In the genomic region with DNA sequence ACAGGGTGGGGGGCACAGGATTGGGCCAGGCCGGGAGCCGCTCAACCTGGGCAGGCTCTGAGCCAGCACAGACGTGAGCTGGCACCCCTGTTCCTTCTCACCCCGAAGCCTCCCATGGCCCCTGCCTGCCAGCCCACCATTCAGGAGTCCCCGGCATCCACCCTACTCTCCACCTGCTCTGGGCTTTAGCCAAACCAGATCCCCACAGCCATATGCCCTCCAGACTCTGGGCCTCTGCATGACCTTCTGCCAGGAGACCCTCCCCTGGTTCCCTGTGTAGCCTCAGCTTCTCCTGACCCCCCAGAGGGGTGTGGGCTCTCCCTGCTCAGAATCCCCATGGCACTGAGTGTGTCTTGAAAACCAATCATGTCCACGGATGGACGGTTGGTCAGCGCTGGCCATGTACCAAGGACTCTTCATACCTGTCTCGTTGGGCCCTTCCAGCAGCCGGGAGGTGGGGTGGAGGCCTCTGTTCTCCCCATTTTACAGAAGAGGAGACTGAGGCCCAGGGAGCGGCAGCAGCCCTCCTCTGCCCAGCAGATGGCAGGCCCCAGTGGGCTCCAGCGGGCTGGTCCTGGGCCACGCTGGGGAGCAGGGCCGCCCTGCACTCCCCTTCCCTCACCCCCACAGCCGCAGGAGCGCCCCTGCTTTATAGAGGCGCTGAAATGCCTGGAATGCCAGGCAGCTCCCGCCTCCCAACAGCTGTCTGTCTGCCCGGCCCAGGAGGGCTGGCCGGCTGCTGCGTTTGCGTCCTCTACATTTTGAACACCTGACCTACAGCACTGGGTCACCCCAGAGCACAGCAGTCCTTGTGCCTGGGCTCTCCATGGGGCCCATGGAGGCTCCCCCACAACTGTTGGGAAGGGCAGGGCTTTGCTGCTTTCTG, we compare ENCODE assay signal across 1 cellular context.
TF ChIP-seq lines count a peak whose summit lies in the region.

No MANE protein-coding gene starts in this region.

TF ChIP-seq in SK-N-SH, 30 proteins besides CTCF, POLR2A, EP300 and RAD21 (continued from another document):
- TF ChIP-seq SIN3A (IDR thresholded peaks at IDR 0.05; ENCODE audit: borderline replicate concordance, low read depth, low read length) (no peak), NFIC (IDR thresholded peaks at IDR 0.05; ENCODE audit: borderline replicate concordance) (no peak), PBX3 (IDR thresholded peaks at IDR 0.05) (no peak), TAF1 (IDR thresholded peaks at IDR 0.05; ENCODE audit: borderline replicate concordance, low read depth, low read length) (no peak), RXRA (IDR thresholded peaks at IDR 0.05; ENCODE audit: borderline replicate concordance, low read depth) (no peak), FOXM1 (IDR thresholded peaks at IDR 0.05; ENCODE audit: low read depth) (no peak), RFX5 (IDR thresholded peaks at IDR 0.05; ENCODE audit: low read length) (no peak), GABPA (IDR thresholded peaks at IDR 0.05; ENCODE audit: low read depth) (no peak)
- TF ChIP-seq, protein P1, sequence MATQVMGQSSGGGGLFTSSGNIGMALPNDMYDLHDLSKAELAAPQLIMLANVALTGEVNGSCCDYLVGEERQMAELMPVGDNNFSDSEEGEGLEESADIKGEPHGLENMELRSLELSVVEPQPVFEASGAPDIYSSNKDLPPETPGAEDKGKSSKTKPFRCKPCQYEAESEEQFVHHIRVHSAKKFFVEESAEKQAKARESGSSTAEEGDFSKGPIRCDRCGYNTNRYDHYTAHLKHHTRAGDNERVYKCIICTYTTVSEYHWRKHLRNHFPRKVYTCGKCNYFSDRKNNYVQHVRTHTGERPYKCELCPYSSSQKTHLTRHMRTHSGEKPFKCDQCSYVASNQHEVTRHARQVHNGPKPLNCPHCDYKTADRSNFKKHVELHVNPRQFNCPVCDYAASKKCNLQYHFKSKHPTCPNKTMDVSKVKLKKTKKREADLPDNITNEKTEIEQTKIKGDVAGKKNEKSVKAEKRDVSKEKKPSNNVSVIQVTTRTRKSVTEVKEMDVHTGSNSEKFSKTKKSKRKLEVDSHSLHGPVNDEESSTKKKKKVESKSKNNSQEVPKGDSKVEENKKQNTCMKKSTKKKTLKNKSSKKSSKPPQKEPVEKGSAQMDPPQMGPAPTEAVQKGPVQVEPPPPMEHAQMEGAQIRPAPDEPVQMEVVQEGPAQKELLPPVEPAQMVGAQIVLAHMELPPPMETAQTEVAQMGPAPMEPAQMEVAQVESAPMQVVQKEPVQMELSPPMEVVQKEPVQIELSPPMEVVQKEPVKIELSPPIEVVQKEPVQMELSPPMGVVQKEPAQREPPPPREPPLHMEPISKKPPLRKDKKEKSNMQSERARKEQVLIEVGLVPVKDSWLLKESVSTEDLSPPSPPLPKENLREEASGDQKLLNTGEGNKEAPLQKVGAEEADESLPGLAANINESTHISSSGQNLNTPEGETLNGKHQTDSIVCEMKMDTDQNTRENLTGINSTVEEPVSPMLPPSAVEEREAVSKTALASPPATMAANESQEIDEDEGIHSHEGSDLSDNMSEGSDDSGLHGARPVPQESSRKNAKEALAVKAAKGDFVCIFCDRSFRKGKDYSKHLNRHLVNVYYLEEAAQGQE (IDR thresholded peaks at IDR 0.05; ENCODE audit: low read depth, low read length) = no peak
